In the genomic region with DNA sequence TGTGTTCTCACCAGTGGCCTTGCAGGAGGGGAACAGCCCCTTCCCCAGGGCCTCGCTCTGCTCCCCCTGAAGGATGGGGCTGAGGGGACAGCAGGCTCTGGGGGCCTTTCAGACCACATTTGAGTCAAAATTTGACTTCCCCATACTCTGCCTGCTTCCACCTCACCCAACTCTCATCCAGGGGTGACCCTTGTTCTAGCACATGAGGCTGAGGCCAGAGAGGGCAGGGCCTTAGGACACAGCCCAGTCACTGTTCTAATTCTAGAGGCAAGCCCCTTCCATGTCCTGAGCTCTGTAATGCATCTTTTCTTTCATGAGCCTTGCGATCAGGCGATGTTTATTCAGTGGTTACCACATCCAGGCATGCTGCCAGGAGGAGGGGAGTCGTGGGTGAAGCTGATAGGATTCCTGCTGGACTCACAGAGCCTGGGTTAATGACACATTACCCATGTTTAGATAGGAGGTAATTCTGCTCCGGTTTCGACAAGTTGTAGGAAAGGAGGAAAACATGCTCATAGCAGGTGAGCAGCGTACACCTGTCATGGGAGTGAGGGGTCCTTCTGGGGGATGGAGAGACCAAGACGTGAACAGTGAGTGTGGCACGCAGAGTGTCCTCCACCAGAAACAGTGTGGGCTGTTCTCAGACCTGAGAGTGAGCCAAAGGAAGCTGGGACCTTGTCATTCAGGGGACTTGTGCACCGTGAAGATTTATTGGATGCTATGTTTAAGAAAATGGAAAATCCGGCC, we compare ENCODE assay signal across 8 cellular contexts.
A peak's percentile ranks its signal among the peaks of the same experiment; 100 is the strongest.
DNase-seq lines count a peak whose midpoint lies in the region; ATAC-seq and TF ChIP-seq lines count a peak whose summit lies in the region.

No MANE protein-coding gene starts in this region.

- H3K27ac Mint-ChIP-seq in activated naive CD4-positive, alpha-beta T cell treated with anti-CD3 and anti-CD28 coated beads, Interleukin-2, amount 10 ng/mL, durations not matched to agents 7 days and 5 days: peak overlapping the region; percentile 77
- peak overlapping the region; percentile 96 for H3K27ac Mint-ChIP-seq in nephron progenitor cell

- H3K9me3 Mint-ChIP-seq in activated naive CD4-positive, alpha-beta T cell treated with anti-CD3 and anti-CD28 coated beads, Interleukin-2, amount 10 ng/mL, durations not matched to agents 7 days and 5 days: no peaks in the 10 kb centered on the region
- peaks cover 5% of the 10 kb centered on the region for H3K9me3 Mint-ChIP-seq in nephron progenitor cell

- no peak for DNase-seq in activated naive CD4-positive, alpha-beta T cell treated with anti-CD3 and anti-CD28 coated beads, Interleukin-2, amount 10 ng/mL, durations not matched to agents 7 days and 5 days
- no peak for DNase-seq in activated naive CD4-positive, alpha-beta T cell (lab: John Stamatoyannopoulos, UW)
- DNase-seq in NCI-H2196 (lab: John Stamatoyannopoulos, UW; ENCODE audit: unreplicated experiment) (peak; percentile 96), fibroblast of the conjunctiva (ENCODE audit: low read depth) (peak; percentile 94), nephron progenitor cell (no peak)
- peak; percentile 62 to 67 for DNase-seq in activated T-cell treated with anti-CD3 and anti-CD28 coated beads, Interleukin-2, amount 50 U/mL, for 48 hours
- no peak for DNase-seq in stimulated activated naive CD4-positive, alpha-beta T cell treated with Interleukin-2 at 50 U/mL for 16 hours (lab: John Stamatoyannopoulos, UW)

- peak overlapping the region; percentile 1 for H3K4me3 Mint-ChIP-seq in activated naive CD4-positive, alpha-beta T cell treated with anti-CD3 and anti-CD28 coated beads, Interleukin-2, amount 10 ng/mL, durations not matched to agents 7 days and 5 days
- H3K4me3 Mint-ChIP-seq in nephron progenitor cell: peak overlapping the region; percentile 44

- H3K4me1 Mint-ChIP-seq in activated naive CD4-positive, alpha-beta T cell treated with anti-CD3 and anti-CD28 coated beads, Interleukin-2, amount 10 ng/mL, durations not matched to agents 7 days and 5 days: peaks cover 68% of the 10 kb centered on the region
- H3K4me1 Mint-ChIP-seq in nephron progenitor cell: peaks cover 72% of the 10 kb centered on the region

- no peaks in the 10 kb centered on the region for H3K27me3 Mint-ChIP-seq in activated naive CD4-positive, alpha-beta T cell treated with anti-CD3 and anti-CD28 coated beads, Interleukin-2, amount 10 ng/mL, durations not matched to agents 7 days and 5 days
- H3K27me3 Mint-ChIP-seq in nephron progenitor cell (ENCODE audit: low read depth, poor library complexity): peaks cover 3% of the 10 kb centered on the region

- CTCF ChIA-PET in activated naive CD4-positive, alpha-beta T cell treated with anti-CD3 and anti-CD28 coated beads, Interleukin-2, amount 10 ng/mL, durations not matched to agents 7 days and 5 days (lab: Charles Lee): interaction anchor here (0.7 kb wide), 1 partner anchor 21 kb away, joined by 4 read pairs; a partner anchor contains a TSS

- TF ChIP-seq CTCF in nephron progenitor cell (IDR thresholded peaks at IDR 0.05): no peak

- H3K36me3 Mint-ChIP-seq in activated naive CD4-positive, alpha-beta T cell treated with anti-CD3 and anti-CD28 coated beads, Interleukin-2, amount 10 ng/mL, durations not matched to agents 7 days and 5 days: peaks cover 53% of the 10 kb centered on the region
- peaks cover 68% of the 10 kb centered on the region for H3K36me3 Mint-ChIP-seq in nephron progenitor cell (ENCODE audit: low read depth)

- ATAC-seq in HG03378 (IDR thresholded peaks at IDR 0.05; ENCODE audit: unreplicated experiment): no peak

Comparison
In these comparisons a context has a peak if more than half of its experiments do, and no peak if none do; other contexts are left out.
1. DNase-seq: peak in NCI-H2196 (single experiment), activated T-cell treated with anti-CD3 and anti-CD28 coated beads, Interleukin-2, amount 50 U/mL, for 48 hours (2 of 2) and fibroblast of the conjunctiva (single experiment); none in activated naive CD4-positive, alpha-beta T cell treated with anti-CD3 and anti-CD28 coated beads, Interleukin-2, amount 10 ng/mL, durations not matched to agents 7 days and 5 days (single experiment), activated naive CD4-positive, alpha-beta T cell (0 of 4), nephron progenitor cell (single experiment) and stimulated activated naive CD4-positive, alpha-beta T cell treated with Interleukin-2 at 50 U/mL for 16 hours (single experiment).